1 cellular context compared by ENCODE assay signal in genomic region chr21:36454079-36454478, GRCh38.
TF ChIP-seq lines count a peak whose summit lies in the region.

No MANE protein-coding gene starts in this region.

TF ChIP-seq in A549, 52 proteins besides CTCF, POLR2A, EP300 and RAD21:
- TF ChIP-seq SREBF2 (IDR thresholded peaks at IDR 0.05) (no peak), POLR2AphosphoS2 (conservative IDR thresholded peaks at IDR 0.05; ENCODE audit: low read length) (no peak), RCOR1 (IDR thresholded peaks at IDR 0.05; ENCODE audit: low read depth, low read length) (no peak), EHF (CRISPR knock-in tag; IDR thresholded peaks at IDR 0.05) (no peak), REST (IDR thresholded peaks at IDR 0.05) (no peak), MYC (IDR thresholded peaks at IDR 0.05; ENCODE audit: borderline replicate concordance, low read length) (no peak)
